In genomic region chr14:101628975-101629374, GRCh38 we compare ENCODE assay signal across 13 cellular contexts.
DNase-seq lines count a peak whose midpoint lies in the region; ATAC-seq, FAIRE-seq and TF ChIP-seq lines count a peak whose summit lies in the region.
"Had no signal": no experiment of that assay in that cellular context is flagged by ENCODE, and none has a peak within 500 bp of the region (broad histone marks: within the 10 kb centered on the region; RNA-seq: fewer than 3 reads in every experiment).

No MANE protein-coding gene starts in this region.

- DNase-seq in A549 (ENCODE audit: low read depth in 1 of 2, low spot score in 1 of 2) (no peak), HCT116 (ENCODE audit: low read depth, low spot score) (no peak), adipocyte (ENCODE audit: low read depth) (no peak), mesendoderm (no peak), SW 1271 (lab: John Stamatoyannopoulos, UW) (no peak), NOMO-1 (lab: John Stamatoyannopoulos, UW; ENCODE audit: unreplicated experiment in 2 of 2) (no peak), midbrain (lab: John Stamatoyannopoulos, UW) (no peak)

- no peaks in the 10 kb centered on the region for H4K20me1 ChIP-seq in HCT116 (ENCODE audit: insufficient read depth)

- BruUV-seq in HCT116 (replicated peaks; lab: Mats Ljungman, UMichigan), result no TSS peak

- no peak overlapping the region for H2BK5ac ChIP-seq in mesendoderm (ENCODE audit: low read length)

- H3K4me2 ChIP-seq in A549, result peak overlapping the region; percentile 73
- H3K4me2 ChIP-seq in HCT116 (ENCODE audit: low read length), result peak overlapping the region; percentile 68
- no peak overlapping the region for H3K4me2 ChIP-seq in mesendoderm (ENCODE audit: low read length)

- H3K4ac ChIP-seq in mesendoderm (ENCODE audit: low read depth, low read length), result peak overlapping the region; percentile 5

- no peak for TF ChIP-seq EP300 in A549 (IDR thresholded peaks at IDR 0.05)

- H3K36me3 ChIP-seq in HCT116 (ENCODE audit: control insufficient read depth in 1 of 2, insufficient read depth in 2 of 2, low read length in 2 of 2) (no peaks in the 10 kb centered on the region), adipocyte (ENCODE audit: control insufficient read depth, insufficient read depth, low read length, severe bottlenecking) (no peaks in the 10 kb centered on the region), mesendoderm (ENCODE audit: control insufficient read depth, insufficient read depth, low read length) (no peaks in the 10 kb centered on the region)
- H3K36me3 ChIP-seq: sigmoid colon, SJSA1, upper lobe of right lung had no signal

- TF ChIP-seq CTCF in A549 (IDR thresholded peaks at IDR 0.05), result no peak
- no peak for TF ChIP-seq CTCF in HCT116 (IDR thresholded peaks at IDR 0.05 in 2 of 3, conservative IDR thresholded peaks at IDR 0.05 in 1 of 3; ENCODE audit: borderline replicate concordance in 1 of 3, insufficient read depth in 1 of 3, low read depth in 2 of 3, low read length in 2 of 3)

- TF ChIP-seq RAD21 in A549 (conservative IDR thresholded peaks at IDR 0.05 in 1 of 2, IDR thresholded peaks at IDR 0.05 in 1 of 2), result no peak
- TF ChIP-seq RAD21 in HCT116 (IDR thresholded peaks at IDR 0.05; ENCODE audit: low read depth), result no peak

- peak overlapping the region; percentile 91 for H3K56ac ChIP-seq in mesendoderm (ENCODE audit: low read length)

- CTCF ChIA-PET in A549 (lab: Yijun Ruan, JAX) (interaction anchor here (0.6 to 3.2 kb wide), 59 partner anchors 8 to 1246 kb away, joined by 3 to 34 read pairs (median 4); no protein-coding TSS in a partner anchor), HCT116 (lab: Charles Lee) (interaction anchor here (0.8 kb wide), 1 partner anchor 774 kb away, joined by 3 read pairs; no protein-coding TSS in a partner anchor)

- TF ChIP-seq POLR2A in A549 (IDR thresholded peaks at IDR 0.05; ENCODE audit: low read length) (no peak), HCT116 (IDR thresholded peaks at IDR 0.05; ENCODE audit: borderline replicate concordance, extremely low read depth, insufficient read depth, insufficient read length) (no peak)

- H3K18ac ChIP-seq in mesendoderm (ENCODE audit: low read length), result no peak overlapping the region

- H2AK5ac ChIP-seq in mesendoderm (ENCODE audit: low read length), result peak overlapping the region; percentile 80

- H3K79me1 ChIP-seq in mesendoderm (ENCODE audit: low read length), result no peaks in the 10 kb centered on the region

- H2BK15ac ChIP-seq in mesendoderm (replicated peaks; ENCODE audit: low read depth), result no peak overlapping the region

- H3K23ac ChIP-seq in mesendoderm (ENCODE audit: low read length), result peak overlapping the region; percentile 6

- 85% methylated on average over 8 of the region's 8 CpGs for WGBS in A549 (ENCODE audit: missing lambda C conversion rate)
- WGBS in mesendoderm (ENCODE audit: extremely low coverage, insufficient coverage, low lambda C conversion rate), result no CpG with 5 or more reads among the region's 8 CpGs

- no peak overlapping the region for H3K4me3 ChIP-seq in A549
- no peak overlapping the region for H3K4me3 ChIP-seq in HCT116 (replicated peaks in 1 of 2; ENCODE audit: low read depth in 1 of 2, low read length in 2 of 2)
- no peak overlapping the region for H3K4me3 ChIP-seq in adipocyte (ENCODE audit: low read length)
- no peak overlapping the region for H3K4me3 ChIP-seq in mesendoderm (ENCODE audit: low read length)
- H3K4me3 ChIP-seq: SJSA1 had no signal

- FAIRE-seq in A549 (lab: Jason Lieb, UNC), result no peak
- FAIRE-seq: endometrium, G401.6 had no signal

- H3K27ac ChIP-seq in A549, result peak overlapping the region; percentile 77 to 90
- peak overlapping the region; percentile 24; the same call in 1 of the 2 replicates for H3K27ac ChIP-seq in HCT116 (ENCODE audit: low read depth, low read length)
- H3K27ac ChIP-seq in mesendoderm (ENCODE audit: low read depth, low read length), result no peak overlapping the region
- H3K27ac ChIP-seq: SJSA1, upper lobe of right lung had no signal

- peaks cover 19% of the 10 kb centered on the region for H3K4me1 ChIP-seq in A549
- H3K4me1 ChIP-seq in HCT116 (ENCODE audit: control insufficient read depth in 1 of 2, insufficient read depth in 2 of 2, low read length in 2 of 2), result peaks cover 7 to 9% of the 10 kb centered on the region in 2 experiments; a peak in 3 of 4 replicates
- H3K4me1 ChIP-seq in adipocyte (ENCODE audit: control insufficient read depth, insufficient read depth, low read length), result peaks cover 8% of the 10 kb centered on the region
- peaks cover 3% of the 10 kb centered on the region for H3K4me1 ChIP-seq in mesendoderm (ENCODE audit: control insufficient read depth, low read depth, low read length)
- H3K4me1 ChIP-seq: SJSA1 had no signal

- intact Hi-C loops in HCT116 (cut with micrococcal nuclease), result loop anchor here (1.0 to 2.0 kb wide), 4 partner anchors 36 to 778 kb away; no protein-coding TSS in a partner anchor

- 0 out of 2 replicates have a peak overlapping the region, but pooled peaks have one; percentile 25 for H3K9ac ChIP-seq in HCT116 (ENCODE audit: low read length)
- H3K9ac ChIP-seq in adipocyte (ENCODE audit: low read length), result peak overlapping the region; percentile 83
- H3K9ac ChIP-seq in mesendoderm (ENCODE audit: low read length), result peak overlapping the region; percentile 70

- no peaks in the 10 kb centered on the region for H3K79me2 ChIP-seq in HCT116 (ENCODE audit: insufficient read depth, low read length)
- H3K79me2 ChIP-seq in mesendoderm (ENCODE audit: control insufficient read depth, insufficient read depth, low read length), result no peaks in the 10 kb centered on the region

- H3K9me2 ChIP-seq in HCT116 (ENCODE audit: insufficient read depth), result no peaks in the 10 kb centered on the region

- RAD21 ChIA-PET in HCT116 (lab: Charles Lee; ENCODE audit: low non-redundant PET in 1 of 2, low total read pairs in 2 of 2, uncharacterized antibody in 2 of 2, unreplicated experiment in 2 of 2), result no interaction called here

- H3K9me3 ChIP-seq in A549 (no peaks in the 10 kb centered on the region), HCT116 (ENCODE audit: control insufficient read depth in 1 of 2, insufficient read depth in 1 of 2, low read depth in 1 of 2, low read length in 2 of 2) (no peaks in the 10 kb centered on the region), adipocyte (ENCODE audit: control insufficient read depth, low read length) (no peaks in the 10 kb centered on the region)
- H3K9me3 ChIP-seq: sigmoid colon, SJSA1, upper lobe of right lung had no signal

- ATAC-seq in A549 (peak; percentile 22 to 25; a peak in 2 of 6 replicates), HCT116 (no peak; the same call in 1 of the 2 replicates), GM21825 (IDR thresholded peaks at IDR 0.05; ENCODE audit: unreplicated experiment) (no peak)

- H3K27me3 ChIP-seq in HCT116 (ENCODE audit: insufficient read depth, low read length) (no peaks in the 10 kb centered on the region), adipocyte (replicated peaks; ENCODE audit: control insufficient read depth, insufficient read depth, low read length) (peaks cover 44% of the 10 kb centered on the region), mesendoderm (ENCODE audit: insufficient read depth, low read length, poor library complexity) (no peaks in the 10 kb centered on the region)
- H3K27me3 ChIP-seq: sigmoid colon, upper lobe of right lung had no signal

- no peak overlapping the region for H2AFZ ChIP-seq in HCT116 (ENCODE audit: low read depth, low read length, poor library complexity, severe bottlenecking)

- POLR2A ChIA-PET in A549 (lab: Yijun Ruan, JAX), result no interaction called here
- POLR2A ChIA-PET in HCT116 (lab: Charles Lee), result no interaction called here

- H4K5ac ChIP-seq in mesendoderm (ENCODE audit: low read length), result no peak overlapping the region

- H4K8ac ChIP-seq in mesendoderm (ENCODE audit: low read depth, low read length), result no peak overlapping the region

- H2BK120ac ChIP-seq in mesendoderm (ENCODE audit: low read depth, low read length), result no peak overlapping the region

TF ChIP-seq in A549, 52 proteins besides CTCF, POLR2A, EP300 and RAD21 (continues in another document):
- TF ChIP-seq KDM5A (IDR thresholded peaks at IDR 0.05) (no peak), MAX (IDR thresholded peaks at IDR 0.05) (no peak), RFX5 (IDR thresholded peaks at IDR 0.05) (no peak), MYC (IDR thresholded peaks at IDR 0.05; ENCODE audit: borderline replicate concordance, low read length) (no peak), ESRRA (IDR thresholded peaks at IDR 0.05; ENCODE audit: borderline replicate concordance, low read length) (no peak), RARB (CRISPR knock-in tag; IDR thresholded peaks at IDR 0.05) (no peak), JUN (IDR thresholded peaks at IDR 0.05) (no peak)

TF ChIP-seq in HCT116, 20 proteins besides CTCF, POLR2A, EP300 and RAD21 (continues in another document):
- TF ChIP-seq TCF7L2 (IDR thresholded peaks at IDR 0.05; ENCODE audit: borderline replicate concordance, extremely low read depth, insufficient read depth, insufficient read length), result no peak
- no peak for TF ChIP-seq CBX3 (IDR thresholded peaks at IDR 0.05; ENCODE audit: low read depth)
- no peak for TF ChIP-seq EGR1 (IDR thresholded peaks at IDR 0.05; ENCODE audit: low read depth)
- no peak for TF ChIP-seq ATF3 (IDR thresholded peaks at IDR 0.05)
- no peak for TF ChIP-seq ZBTB33 (IDR thresholded peaks at IDR 0.05; ENCODE audit: extremely low read depth, insufficient replicate concordance, low read length)
- TF ChIP-seq EZH2 (IDR thresholded peaks at IDR 0.05), result no peak
- no peak for TF ChIP-seq SRF (IDR thresholded peaks at IDR 0.05; ENCODE audit: low read depth)
- TF ChIP-seq FOSL1 (IDR thresholded peaks at IDR 0.05; ENCODE audit: low read depth), result no peak
- no peak for TF ChIP-seq ELF1 (IDR thresholded peaks at IDR 0.05; ENCODE audit: borderline replicate concordance, low read depth)

Comparison
In these comparisons a context has a peak if more than half of its experiments do, and no peak if none do; other contexts are left out.
1. ATAC-seq: peak in A549 (2 of 2); none in HCT116 (single experiment) and GM21825 (single experiment).
2. H3K9ac ChIP-seq: peak in every context shown above with its lines; median percentile 83 in adipocyte; 70 in mesendoderm; 25 in HCT116.